8 cellular contexts compared by ENCODE assay signal in the genomic region with DNA sequence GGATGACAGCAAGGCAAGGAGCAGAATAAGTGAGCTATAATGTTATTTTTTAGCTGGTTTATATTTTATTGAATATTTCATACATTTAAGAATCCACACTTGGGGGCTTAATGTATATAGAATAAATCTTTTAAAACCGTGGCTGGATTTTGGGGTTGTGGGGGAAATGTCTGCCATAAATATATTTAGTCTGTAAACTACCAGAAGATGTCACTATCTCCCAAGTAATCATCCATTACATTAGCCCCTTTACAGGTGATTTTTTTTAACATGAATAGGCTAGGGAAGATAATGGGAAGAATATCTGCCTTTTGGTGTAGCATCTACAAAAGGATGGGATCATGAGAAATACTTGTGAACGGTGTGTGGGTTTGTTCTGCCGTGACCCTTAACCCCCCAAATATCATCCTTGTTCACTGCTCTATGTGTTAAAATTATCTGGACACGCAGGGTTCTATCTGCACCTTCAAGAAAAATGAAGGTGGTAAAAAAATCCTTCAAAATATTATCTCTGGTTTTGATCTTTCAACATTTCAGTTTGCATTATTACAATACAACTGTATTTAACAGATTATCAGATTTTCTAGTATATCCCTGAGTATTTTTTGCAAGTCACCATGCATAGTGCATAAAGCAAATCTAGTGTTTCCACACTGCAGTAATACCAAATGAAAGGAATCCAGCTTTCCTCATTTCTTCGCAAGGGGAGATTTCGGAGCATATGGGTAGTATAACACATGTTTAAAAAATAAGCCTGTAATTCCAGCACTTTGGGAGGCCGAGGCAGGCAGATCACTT. TPM values are rescaled to one million over a fixed set of nuclear protein-coding genes. Genes with fewer than 3 reads are reported as not detected.
DNase-seq lines count a peak whose midpoint lies in the region; ATAC-seq and TF ChIP-seq lines count a peak whose summit lies in the region.

No MANE protein-coding gene starts in this region.

- no peaks in the 10 kb centered on the region for H3K27me3 ChIP-seq in suprapubic skin

- no peak for TF ChIP-seq POLR2A in suprapubic skin (IDR thresholded peaks at IDR 0.05)

- H3K4me1 ChIP-seq in suprapubic skin: no peaks in the 10 kb centered on the region

- no peak for ATAC-seq in T-cell (replicated peaks in 1 of 4)
- ATAC-seq in stimulated activated effector memory CD8-positive, alpha-beta T cell treated with anti-CD3 and anti-CD28 coated beads, Interleukin-12 subunit alpha, Interleukin-12 subunit beta, amount 100 ng/mL, for 72 hours: no peak

- 71% methylated on average over 7 of the region's 7 CpGs for WGBS in suprapubic skin

- TF ChIP-seq EP300 in suprapubic skin (IDR thresholded peaks at IDR 0.05): no peak

- no peak overlapping the region for H3K27ac Mint-ChIP-seq in T-cell
- H3K27ac Mint-ChIP-seq in activated CD4-positive, alpha-beta memory T cell treated with anti-CD3 and anti-CD28 coated beads, Interleukin-2, amount 10 ng/mL, durations not matched to agents 7 days and 5 days: no peak overlapping the region
- no peak overlapping the region for H3K27ac Mint-ChIP-seq in stimulated activated effector memory CD8-positive, alpha-beta T cell treated with anti-CD3 and anti-CD28 coated beads, Interleukin-12 subunit alpha, Interleukin-12 subunit beta, amount 100 ng/mL, for 72 hours

- TF ChIP-seq CTCF in C4-2B (conservative IDR thresholded peaks at IDR 0.05) (peak; percentile 53), suprapubic skin (IDR thresholded peaks at IDR 0.05) (no peak)

- no peaks in the 10 kb centered on the region for H3K36me3 ChIP-seq in suprapubic skin

- no peaks in the 10 kb centered on the region for H3K4me1 Mint-ChIP-seq in T-cell
- H3K4me1 Mint-ChIP-seq in activated CD4-positive, alpha-beta memory T cell treated with anti-CD3 and anti-CD28 coated beads, Interleukin-2, amount 10 ng/mL, durations not matched to agents 7 days and 5 days: no peaks in the 10 kb centered on the region
- no peaks in the 10 kb centered on the region for H3K4me1 Mint-ChIP-seq in stimulated activated effector memory CD8-positive, alpha-beta T cell treated with anti-CD3 and anti-CD28 coated beads, Interleukin-12 subunit alpha, Interleukin-12 subunit beta, amount 100 ng/mL, for 72 hours

- DNase-seq in HuH-7 (ENCODE audit: low spot score) (peak; percentile 40), SHP77 treated with DMSO at 0.1 percent for 48 hours (lab: John Stamatoyannopoulos, UW) (peak; percentile 26), iPS-NIHi7 (ENCODE audit: extremely low spot score) (peak; percentile 30), T-cell (no peak), suprapubic skin (ENCODE audit: low spot score in 2 of 2) (no peak)
- DNase-seq in activated CD4-positive, alpha-beta memory T cell treated with anti-CD3 and anti-CD28 coated beads, Interleukin-2, amount 10 ng/mL, durations not matched to agents 7 days and 5 days: no peak
- DNase-seq in stimulated activated effector memory CD8-positive, alpha-beta T cell treated with anti-CD3 and anti-CD28 coated beads, Interleukin-12 subunit alpha, Interleukin-12 subunit beta, amount 100 ng/mL, for 72 hours (ENCODE audit: low spot score in 2 of 2): no peak

- H3K4me3 Mint-ChIP-seq in T-cell: no peak overlapping the region
- H3K4me3 Mint-ChIP-seq in activated CD4-positive, alpha-beta memory T cell treated with anti-CD3 and anti-CD28 coated beads, Interleukin-2, amount 10 ng/mL, durations not matched to agents 7 days and 5 days: no peak overlapping the region
- H3K4me3 Mint-ChIP-seq in stimulated activated effector memory CD8-positive, alpha-beta T cell treated with anti-CD3 and anti-CD28 coated beads, Interleukin-12 subunit alpha, Interleukin-12 subunit beta, amount 100 ng/mL, for 72 hours: no peak overlapping the region

- H3K27me3 Mint-ChIP-seq in T-cell: peaks cover 4 to 7% of the 10 kb centered on the region in 2 donors
- H3K27me3 Mint-ChIP-seq in activated CD4-positive, alpha-beta memory T cell treated with anti-CD3 and anti-CD28 coated beads, Interleukin-2, amount 10 ng/mL, durations not matched to agents 7 days and 5 days: peaks cover 7% of the 10 kb centered on the region

- POLR2A ChIA-PET in T-cell (lab: Charles Lee): no interaction called here
- POLR2A ChIA-PET in activated CD4-positive, alpha-beta memory T cell treated with anti-CD3 and anti-CD28 coated beads, Interleukin-2, amount 10 ng/mL, durations not matched to agents 7 days and 5 days (lab: Charles Lee): no interaction called here

- no peak overlapping the region for H3K27ac ChIP-seq in C4-2B
- no peak overlapping the region for H3K27ac ChIP-seq in suprapubic skin

- CTCF ChIA-PET in T-cell (lab: Charles Lee): no interaction called here
- CTCF ChIA-PET in activated CD4-positive, alpha-beta memory T cell treated with anti-CD3 and anti-CD28 coated beads, Interleukin-2, amount 10 ng/mL, durations not matched to agents 7 days and 5 days (lab: Charles Lee): interaction anchor here (1.6 kb wide), 1 partner anchor 207 kb away, joined by 4 read pairs; no protein-coding TSS in a partner anchor

- H3K36me3 Mint-ChIP-seq in T-cell: no peaks in the 10 kb centered on the region
- no peaks in the 10 kb centered on the region for H3K36me3 Mint-ChIP-seq in activated CD4-positive, alpha-beta memory T cell treated with anti-CD3 and anti-CD28 coated beads, Interleukin-2, amount 10 ng/mL, durations not matched to agents 7 days and 5 days (ENCODE audit: low read depth)
- H3K36me3 Mint-ChIP-seq in stimulated activated effector memory CD8-positive, alpha-beta T cell treated with anti-CD3 and anti-CD28 coated beads, Interleukin-12 subunit alpha, Interleukin-12 subunit beta, amount 100 ng/mL, for 72 hours: no peaks in the 10 kb centered on the region

- H3K9me3 ChIP-seq in suprapubic skin: no peaks in the 10 kb centered on the region

- no peak overlapping the region for H3K4me3 ChIP-seq in suprapubic skin

- no peaks in the 10 kb centered on the region for H3K9me3 Mint-ChIP-seq in T-cell
- H3K9me3 Mint-ChIP-seq in activated CD4-positive, alpha-beta memory T cell treated with anti-CD3 and anti-CD28 coated beads, Interleukin-2, amount 10 ng/mL, durations not matched to agents 7 days and 5 days: no peaks in the 10 kb centered on the region
- no peaks in the 10 kb centered on the region for H3K9me3 Mint-ChIP-seq in stimulated activated effector memory CD8-positive, alpha-beta T cell treated with anti-CD3 and anti-CD28 coated beads, Interleukin-12 subunit alpha, Interleukin-12 subunit beta, amount 100 ng/mL, for 72 hours

RNA-seq across cellular contexts. Expression of a gene that starts 8.0 kb away (rescaled TPM):
- not detected for total RNA-seq in T-cell
- under 1 TPM in 1 of 4 donors, not detected in 3; 0.81 TPM for total RNA-seq in suprapubic skin
- not detected for total RNA-seq in activated CD4-positive, alpha-beta memory T cell treated with anti-CD3 and anti-CD28 coated beads, Interleukin-2, amount 10 ng/mL, durations not matched to agents 7 days and 5 days

Comparison
In these comparisons a context has a peak if more than half of its experiments do, and no peak if none do; other contexts are left out.
1. DNase-seq: peak in HuH-7 (single experiment), SHP77 treated with DMSO at 0.1 percent for 48 hours (single experiment) and iPS-NIHi7 (single experiment); none in T-cell (0 of 34), suprapubic skin (0 of 2), activated CD4-positive, alpha-beta memory T cell treated with anti-CD3 and anti-CD28 coated beads, Interleukin-2, amount 10 ng/mL, durations not matched to agents 7 days and 5 days (single experiment) and stimulated activated effector memory CD8-positive, alpha-beta T cell treated with anti-CD3 and anti-CD28 coated beads, Interleukin-12 subunit alpha, Interleukin-12 subunit beta, amount 100 ng/mL, for 72 hours (0 of 2).